In genomic region chr20:3172933-3173581, GRCh38 we compare ENCODE assay signal across 8 cellular contexts. TPM values are rescaled to one million over a fixed set of nuclear protein-coding genes. Genes with fewer than 3 reads are reported as not detected.
DNase-seq lines count a peak whose midpoint lies in the region; ATAC-seq and TF ChIP-seq lines count a peak whose summit lies in the region.

Gene LZTS3 (minus strand): TSS chr20:3173549. CDS start chr20:3167163, 6,386 bp downstream.

- no peaks in the 10 kb centered on the region for H3K27me3 ChIP-seq in liver (ENCODE audit: control insufficient read depth in 4 of 4, insufficient read depth in 4 of 4, low read length in 3 of 4)

- H3K27ac ChIP-seq in liver (ENCODE audit: low read depth in 1 of 2, low read length in 2 of 2), result peak within 1 kb of the TSS; percentile 75 to 83

- no peaks in the 10 kb centered on the region for H3K9me3 ChIP-seq in liver (ENCODE audit: control insufficient read depth in 4 of 4, low read length in 3 of 4)

- TF ChIP-seq RAD21 in liver (IDR thresholded peaks at IDR 0.05), result no peak

- H3K4me1 ChIP-seq in liver (ENCODE audit: control insufficient read depth in 4 of 4, insufficient read depth in 4 of 4, low read length in 3 of 4), result peaks cover 6 to 24% (median 18%) of the 10 kb centered on the region in 4 donors

- peak within 1 kb of the TSS; percentile 63 to 90 for H3K9ac ChIP-seq in liver (ENCODE audit: low read depth in 1 of 2, low read length in 2 of 2)

- no peaks in the 10 kb centered on the region for H3K36me3 ChIP-seq in liver (ENCODE audit: control insufficient read depth in 4 of 4, insufficient read depth in 3 of 4, low read depth in 1 of 4, low read length in 3 of 4)

- peak; percentile 59 for ATAC-seq in HG02840 (IDR thresholded peaks at IDR 0.05; ENCODE audit: low FRiP score, unreplicated experiment)

- DNase-seq in DMS53 (lab: John Stamatoyannopoulos, UW) (peak; percentile 86), DMS53 treated with DMSO at 0.1 percent for 48 hours (lab: John Stamatoyannopoulos, UW; ENCODE audit: unreplicated experiment) (no peak), NCI-H1930 (lab: John Stamatoyannopoulos, UW) (peak; percentile 79 to 82), cerebellum (ENCODE audit: low spot score) (peak; percentile 79)
- peak; percentile 68 for DNase-seq in activated CD4-positive, CD25-positive, alpha-beta regulatory T cell treated with anti-CD3 and anti-CD28 coated beads, Interleukin-2, amount 50 U/mL, for 72 hours
- peak; percentile 78 for DNase-seq in stimulated activated CD4-positive, alpha-beta T cell treated with anti-CD3 and anti-CD28 coated beads, Interleukin-4, amount 100 ng/mL, for 24 hours

- WGBS in liver, result 2% methylated on average over 58 of the region's 58 CpGs

- TF ChIP-seq CTCF in liver (IDR thresholded peaks at IDR 0.05; ENCODE audit: low read depth, low read length, missing input control), result no peak

- H3K4me3 ChIP-seq in liver (ENCODE audit: low read depth in 1 of 3, low read length in 3 of 3), result peak within 1 kb of the TSS; percentile 81 to 90 (median 88)

TF ChIP-seq in liver, 16 proteins besides CTCF, POLR2A, EP300 and RAD21:
- no peak for TF ChIP-seq FOXA1 (IDR thresholded peaks at IDR 0.05)
- TF ChIP-seq NR2F2 (IDR thresholded peaks at IDR 0.05), result no peak
- no peak for TF ChIP-seq FOXA2 (IDR thresholded peaks at IDR 0.05)
- TF ChIP-seq HNF4A (conservative IDR thresholded peaks at IDR 0.05), result no peak
- no peak for TF ChIP-seq REST (IDR thresholded peaks at IDR 0.05)
- TF ChIP-seq EGR1 (IDR thresholded peaks at IDR 0.05; ENCODE audit: low read depth in 2 of 2), result no peak
- no peak for TF ChIP-seq YY1 (IDR thresholded peaks at IDR 0.05)
- TF ChIP-seq RXRA (IDR thresholded peaks at IDR 0.05), result no peak
- TF ChIP-seq ZBTB33 (IDR thresholded peaks at IDR 0.05), result no peak
- TF ChIP-seq SP1 (IDR thresholded peaks at IDR 0.05), result no peak
- no peak for TF ChIP-seq TAF1 (conservative IDR thresholded peaks at IDR 0.05)
- TF ChIP-seq HNF4G (IDR thresholded peaks at IDR 0.05), result no peak
- TF ChIP-seq GABPA (IDR thresholded peaks at IDR 0.05 in 1 of 2, conservative IDR thresholded peaks at IDR 0.05 in 1 of 2), result no peak
- TF ChIP-seq MAX (IDR thresholded peaks at IDR 0.05), result no peak
- TF ChIP-seq ATF3 (IDR thresholded peaks at IDR 0.05), result no peak
- no peak for TF ChIP-seq JUND (IDR thresholded peaks at IDR 0.05)

RNA-seq across cellular contexts. Expression of gene LZTS3, which starts in this region (rescaled TPM):
- total RNA-seq in cerebellum (20.1 TPM), liver (1 to 10 TPM; 3.5 TPM)
- polyA plus RNA-seq in liver, result 1 to 10 TPM; 1.9 to 3.7 TPM
